1 cellular context compared by ENCODE assay signal in genomic region chr20:63706852-63707557, GRCh38.
TF ChIP-seq lines count a peak whose summit lies in the region.

No MANE protein-coding gene starts in this region.

TF ChIP-seq in SK-N-SH, 30 proteins besides CTCF, POLR2A, EP300 and RAD21 (continued from another document):
- TF ChIP-seq REST (IDR thresholded peaks at IDR 0.05; ENCODE audit: low read depth, low read length) (no peak), TEAD4 (IDR thresholded peaks at IDR 0.05; ENCODE audit: borderline replicate concordance, insufficient read depth) (no peak), GATA2 (CRISPR knock-in tag; IDR thresholded peaks at IDR 0.05) (no peak), ELF1 (IDR thresholded peaks at IDR 0.05) (no peak), TAF1 (IDR thresholded peaks at IDR 0.05; ENCODE audit: borderline replicate concordance, low read depth, low read length) (no peak), MAX (IDR thresholded peaks at IDR 0.05; ENCODE audit: low read depth) (no peak), FOXM1 (IDR thresholded peaks at IDR 0.05; ENCODE audit: low read depth) (no peak), CHD2 (IDR thresholded peaks at IDR 0.05; ENCODE audit: low read length, partially characterized antibody) (no peak)
